Comparison of ENCODE assay signal across 2 cellular contexts in genomic region chr2:6883448-6884122, GRCh38.
TF ChIP-seq lines count a peak whose summit lies in the region.

No MANE protein-coding gene starts in this region.

TF ChIP-seq in K562, 482 proteins besides CTCF, POLR2A, EP300 and RAD21 (continues in another document):
- TF ChIP-seq ZNF830 (CRISPR knock-in tag; IDR thresholded peaks at IDR 0.05) (no peak), ZNF445 (CRISPR knock-in tag; IDR thresholded peaks at IDR 0.05; ENCODE audit: low read depth) (no peak), ELF4 (CRISPR knock-in tag; IDR thresholded peaks at IDR 0.05) (no peak), CBX3 (IDR thresholded peaks at IDR 0.05; ENCODE audit: borderline replicate concordance in 1 of 2, low read length in 2 of 2) (no peak), NFXL1 (CRISPR knock-in tag; IDR thresholded peaks at IDR 0.05) (no peak), KLF10 (CRISPR knock-in tag; IDR thresholded peaks at IDR 0.05) (no peak), ASH1L (IDR thresholded peaks at IDR 0.05; ENCODE audit: borderline replicate concordance, low read depth, partially characterized antibody) (no peak), PBX2 (CRISPR knock-in tag; IDR thresholded peaks at IDR 0.05; ENCODE audit: low read depth) (no peak), PBX2 (tag; conservative IDR thresholded peaks at IDR 0.05; ENCODE audit: low read depth) (no peak), COPS2 (conservative IDR thresholded peaks at IDR 0.05) (no peak), VEZF1 (CRISPR knock-in tag; IDR thresholded peaks at IDR 0.05) (no peak), CEBPB (tag; IDR thresholded peaks at IDR 0.05) (no peak), STAT5B (CRISPR knock-in tag; IDR thresholded peaks at IDR 0.05) (no peak), ZBTB49 (CRISPR knock-in tag; IDR thresholded peaks at IDR 0.05; ENCODE audit: borderline replicate concordance) (no peak), KDM4B (IDR thresholded peaks at IDR 0.05; ENCODE audit: borderline replicate concordance in 2 of 2, low read depth in 1 of 2) (no peak), SOX6 (IDR thresholded peaks at IDR 0.05) (peak; percentile 69; the same call in 1 of the 2 replicates), ZNF174 (CRISPR knock-in tag; IDR thresholded peaks at IDR 0.05) (no peak), ELK1 (CRISPR knock-in tag; IDR thresholded peaks at IDR 0.05) (no peak), TAF9B (IDR thresholded peaks at IDR 0.05; ENCODE audit: partially characterized antibody) (no peak), IFI16 (CRISPR knock-in tag; IDR thresholded peaks at IDR 0.05) (no peak), TSC22D4 (tag; IDR thresholded peaks at IDR 0.05) (no peak)

TF ChIP-seq in neural cell, 6 proteins besides CTCF, POLR2A, EP300 and RAD21:
- TF ChIP-seq POLR2AphosphoS5 (IDR thresholded peaks at IDR 0.05) (peak; percentile 53), EZH2 (IDR thresholded peaks at IDR 0.05; ENCODE audit: borderline replicate concordance, insufficient read depth, low read length, poor library complexity, severe bottlenecking) (no peak), REST (IDR thresholded peaks at IDR 0.05; ENCODE audit: borderline replicate concordance) (no peak)
